ENCODE assay signal across 1 cellular context in genomic region chr7:35761882-35762720, GRCh38.
A peak's percentile ranks its signal among the peaks of the same experiment; 100 is the strongest.
TF ChIP-seq lines count a peak whose summit lies in the region.

No MANE protein-coding gene starts in this region.

TF ChIP-seq in SK-N-SH, 30 proteins besides CTCF, POLR2A, EP300 and RAD21 (continued from another document):
- no peak for TF ChIP-seq REST (IDR thresholded peaks at IDR 0.05; ENCODE audit: low read depth, low read length)
- TF ChIP-seq GABPA (IDR thresholded peaks at IDR 0.05; ENCODE audit: low read depth), result no peak
- peak; percentile 34; the same call in 1 of the 2 replicates for TF ChIP-seq NFIC (IDR thresholded peaks at IDR 0.05; ENCODE audit: borderline replicate concordance)
- TF ChIP-seq FOXJ3 (CRISPR knock-in tag; IDR thresholded peaks at IDR 0.05), result 0 out of 2 replicates have a peak, but pooled peaks have one; percentile 13
- TF ChIP-seq MXI1 (IDR thresholded peaks at IDR 0.05; ENCODE audit: low read depth, low read length), result peak; percentile 47; the same call in 1 of the 2 replicates
- peak; percentile 91 for TF ChIP-seq RCOR1 (IDR thresholded peaks at IDR 0.05; ENCODE audit: low read length)
- no peak for TF ChIP-seq USF2 (IDR thresholded peaks at IDR 0.05; ENCODE audit: borderline replicate concordance, low read depth, low read length)
- TF ChIP-seq TEAD4 (IDR thresholded peaks at IDR 0.05; ENCODE audit: borderline replicate concordance, insufficient read depth), result no peak
- TF ChIP-seq PBX3 (IDR thresholded peaks at IDR 0.05), result peak; percentile 8; the same call in 1 of the 2 replicates
- TF ChIP-seq TAF1 (IDR thresholded peaks at IDR 0.05; ENCODE audit: borderline replicate concordance, low read depth, low read length), result 0 out of 2 replicates have a peak, but pooled peaks have one; percentile 32
- TF ChIP-seq MAX (IDR thresholded peaks at IDR 0.05; ENCODE audit: low read depth), result peak; percentile 65
- TF ChIP-seq NRF1 (IDR thresholded peaks at IDR 0.05; ENCODE audit: low read depth, low read length), result no peak
- TF ChIP-seq CHD2 (IDR thresholded peaks at IDR 0.05; ENCODE audit: low read length, partially characterized antibody), result peak; percentile 39
- TF ChIP-seq ZBTB33 (IDR thresholded peaks at IDR 0.05; ENCODE audit: borderline replicate concordance, low read depth), result no peak
- TF ChIP-seq JUND (IDR thresholded peaks at IDR 0.05), result peak; percentile 66
- no peak for TF ChIP-seq FOXM1 (IDR thresholded peaks at IDR 0.05; ENCODE audit: low read depth)
- no peak for TF ChIP-seq MEF2A (IDR thresholded peaks at IDR 0.05; ENCODE audit: borderline replicate concordance, low read depth)
- TF ChIP-seq ELF1 (IDR thresholded peaks at IDR 0.05), result peak; percentile 46; the same call in 1 of the 2 replicates
- TF ChIP-seq SIN3A (IDR thresholded peaks at IDR 0.05; ENCODE audit: borderline replicate concordance, low read depth, low read length), result no peak
- TF ChIP-seq FOSL2 (IDR thresholded peaks at IDR 0.05; ENCODE audit: borderline replicate concordance, low read depth), result peak; percentile 56; the same call in 1 of the 2 replicates
- TF ChIP-seq POLR2AphosphoS5 (IDR thresholded peaks at IDR 0.05; ENCODE audit: low read depth, low read length), result peak; percentile 68; the same call in 1 of the 2 replicates
- no peak for TF ChIP-seq IRF3 (IDR thresholded peaks at IDR 0.05; ENCODE audit: low read depth, low read length)
